In the genomic region with DNA sequence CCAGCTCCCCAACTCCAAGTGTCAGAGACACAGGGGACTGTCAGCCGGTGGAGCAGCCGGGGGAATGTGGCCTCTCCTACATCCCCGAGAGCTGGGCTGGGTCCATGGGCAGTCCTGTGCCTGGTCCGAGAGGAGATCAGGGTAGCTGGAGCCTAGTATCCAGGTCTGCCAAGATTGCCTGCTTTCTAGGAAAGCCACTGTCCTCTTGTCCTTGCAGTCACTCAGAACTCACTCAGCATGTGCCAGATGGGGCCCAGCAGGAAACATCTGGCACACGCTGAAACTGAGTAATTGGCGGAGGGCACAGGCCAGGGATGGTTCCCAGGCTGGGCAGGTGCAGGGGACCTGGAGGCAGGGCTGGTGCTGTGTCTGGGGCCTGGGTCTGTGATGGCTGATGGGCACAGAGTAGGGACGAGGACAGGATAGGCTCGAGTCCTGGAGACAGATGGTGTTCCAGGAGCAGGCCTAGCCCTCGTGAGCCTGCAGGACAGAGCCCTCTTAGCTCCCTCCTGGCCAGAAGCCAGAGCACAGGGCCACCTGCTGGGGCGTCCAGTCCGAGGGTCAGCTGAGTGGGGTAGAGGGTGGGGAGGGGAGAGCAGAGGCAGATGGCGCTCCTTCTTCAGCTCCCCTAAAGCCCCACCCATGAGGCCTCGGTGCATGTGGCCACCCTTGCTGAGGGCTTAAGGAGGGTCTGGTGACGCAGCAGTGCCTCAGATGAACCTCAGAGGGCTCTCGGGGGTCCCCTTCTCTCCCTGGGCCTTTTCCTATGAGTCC, we compare ENCODE assay signal across 1 cellular context.
TF ChIP-seq lines count a peak whose summit lies in the region.

No MANE protein-coding gene starts in this region.

TF ChIP-seq in HEK293, 187 proteins besides CTCF, POLR2A, EP300 and RAD21 (continued from another document):
- TF ChIP-seq, protein P1, sequence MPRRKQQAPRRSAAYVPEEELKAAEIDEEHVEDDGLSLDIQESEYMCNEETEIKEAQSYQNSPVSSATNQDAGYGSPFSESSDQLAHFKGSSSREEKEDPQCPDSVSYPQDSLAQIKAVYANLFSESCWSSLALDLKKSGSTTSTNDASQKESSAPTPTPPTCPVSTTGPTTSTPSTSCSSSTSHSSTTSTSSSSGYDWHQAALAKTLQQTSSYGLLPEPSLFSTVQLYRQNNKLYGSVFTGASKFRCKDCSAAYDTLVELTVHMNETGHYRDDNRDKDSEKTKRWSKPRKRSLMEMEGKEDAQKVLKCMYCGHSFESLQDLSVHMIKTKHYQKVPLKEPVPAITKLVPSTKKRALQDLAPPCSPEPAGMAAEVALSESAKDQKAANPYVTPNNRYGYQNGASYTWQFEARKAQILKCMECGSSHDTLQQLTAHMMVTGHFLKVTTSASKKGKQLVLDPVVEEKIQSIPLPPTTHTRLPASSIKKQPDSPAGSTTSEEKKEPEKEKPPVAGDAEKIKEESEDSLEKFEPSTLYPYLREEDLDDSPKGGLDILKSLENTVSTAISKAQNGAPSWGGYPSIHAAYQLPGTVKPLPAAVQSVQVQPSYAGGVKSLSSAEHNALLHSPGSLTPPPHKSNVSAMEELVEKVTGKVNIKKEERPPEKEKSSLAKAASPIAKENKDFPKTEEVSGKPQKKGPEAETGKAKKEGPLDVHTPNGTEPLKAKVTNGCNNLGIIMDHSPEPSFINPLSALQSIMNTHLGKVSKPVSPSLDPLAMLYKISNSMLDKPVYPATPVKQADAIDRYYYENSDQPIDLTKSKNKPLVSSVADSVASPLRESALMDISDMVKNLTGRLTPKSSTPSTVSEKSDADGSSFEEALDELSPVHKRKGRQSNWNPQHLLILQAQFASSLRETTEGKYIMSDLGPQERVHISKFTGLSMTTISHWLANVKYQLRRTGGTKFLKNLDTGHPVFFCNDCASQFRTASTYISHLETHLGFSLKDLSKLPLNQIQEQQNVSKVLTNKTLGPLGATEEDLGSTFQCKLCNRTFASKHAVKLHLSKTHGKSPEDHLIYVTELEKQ (tag by site-specific recombination; IDR thresholded peaks at IDR 0.05; ENCODE audit: borderline replicate concordance): no peak
- TF ChIP-seq ZNF776 (tag by site-specific recombination; IDR thresholded peaks at IDR 0.05; ENCODE audit: borderline replicate concordance): no peak
- TF ChIP-seq ZBTB17 (tag by site-specific recombination; IDR thresholded peaks at IDR 0.05): no peak
- TF ChIP-seq ZNF157 (tag by site-specific recombination; IDR thresholded peaks at IDR 0.05): no peak
- TF ChIP-seq ZXDB (tag by site-specific recombination; IDR thresholded peaks at IDR 0.05): no peak
- TF ChIP-seq, protein P2, sequence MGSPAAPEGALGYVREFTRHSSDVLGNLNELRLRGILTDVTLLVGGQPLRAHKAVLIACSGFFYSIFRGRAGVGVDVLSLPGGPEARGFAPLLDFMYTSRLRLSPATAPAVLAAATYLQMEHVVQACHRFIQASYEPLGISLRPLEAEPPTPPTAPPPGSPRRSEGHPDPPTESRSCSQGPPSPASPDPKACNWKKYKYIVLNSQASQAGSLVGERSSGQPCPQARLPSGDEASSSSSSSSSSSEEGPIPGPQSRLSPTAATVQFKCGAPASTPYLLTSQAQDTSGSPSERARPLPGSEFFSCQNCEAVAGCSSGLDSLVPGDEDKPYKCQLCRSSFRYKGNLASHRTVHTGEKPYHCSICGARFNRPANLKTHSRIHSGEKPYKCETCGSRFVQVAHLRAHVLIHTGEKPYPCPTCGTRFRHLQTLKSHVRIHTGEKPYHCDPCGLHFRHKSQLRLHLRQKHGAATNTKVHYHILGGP (tag by site-specific recombination; IDR thresholded peaks at IDR 0.05): peak; percentile 49
- TF ChIP-seq ZNF433 (tag by site-specific recombination; IDR thresholded peaks at IDR 0.05; ENCODE audit: low read depth): no peak
- no peak for TF ChIP-seq ZNF341 (tag by site-specific recombination; IDR thresholded peaks at IDR 0.05; ENCODE audit: low read depth)
